ENCODE assay signal across 8 cellular contexts in the genomic region with DNA sequence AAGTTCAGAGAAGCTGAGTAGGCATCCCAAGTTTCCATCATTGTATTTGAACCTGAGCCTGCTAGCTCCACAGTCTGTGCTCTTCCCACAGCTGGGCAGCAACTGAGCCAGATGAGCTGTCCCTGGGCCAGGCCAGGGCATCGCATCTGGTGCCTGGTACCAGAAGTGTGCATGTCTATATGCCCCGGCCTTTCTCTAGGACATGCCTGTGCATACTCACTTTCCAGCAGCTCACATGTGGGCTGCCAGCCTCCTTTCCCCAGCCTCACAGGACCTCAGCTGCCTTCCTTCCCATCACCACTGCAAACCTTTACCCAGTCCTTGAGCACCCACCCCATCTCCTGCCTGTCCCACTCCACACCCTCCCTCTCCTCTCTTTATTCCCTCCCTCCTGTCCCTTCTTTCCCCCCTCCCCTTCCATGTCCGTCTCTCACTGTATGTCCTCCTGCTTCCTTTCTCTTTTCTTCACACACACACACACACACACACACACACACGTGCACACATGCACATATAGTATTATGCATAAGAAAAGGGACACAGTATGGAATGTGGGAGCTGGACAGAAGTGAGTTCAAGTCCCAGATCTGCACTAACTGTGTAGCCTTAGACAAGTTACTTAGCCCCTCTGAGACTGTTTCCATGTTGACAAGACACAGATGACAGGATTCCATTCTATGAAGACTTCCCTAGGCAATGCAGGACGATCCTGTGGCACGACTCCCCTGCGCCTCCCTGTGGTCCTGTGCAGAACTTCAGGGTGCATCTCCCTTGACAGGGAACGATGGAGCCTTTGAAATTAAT. TPM values are rescaled to one million over a fixed set of nuclear protein-coding genes. Genes with fewer than 3 reads are reported as not detected.
DNase-seq lines count a peak whose midpoint lies in the region; ATAC-seq and TF ChIP-seq lines count a peak whose summit lies in the region.

No MANE protein-coding gene starts in this region.

- DNase-seq in DMS53 (lab: John Stamatoyannopoulos, UW) = peak; percentile 85
- peak; percentile 77 for DNase-seq in GM20000 (ENCODE audit: low spot score)
- peak; percentile 34 for DNase-seq in RPMI7951 (ENCODE audit: low read depth)
- DNase-seq in activated gamma-delta T cell treated with Interleukin-2 at 50 U/mL for 16 hours = peak; percentile 79
- peak; percentile 60 to 93 (median 83) for DNase-seq in head of caudate nucleus
- DNase-seq in psoas muscle = no peak
- no peak for DNase-seq in dedifferentiated amniotic fluid mesenchymal stem cell (ENCODE audit: extremely low spot score)

- no peaks in the 10 kb centered on the region for H3K36me3 ChIP-seq in psoas muscle (ENCODE audit: insufficient read depth in 1 of 2, low read depth in 1 of 2)

- no peaks in the 10 kb centered on the region for H3K4me1 ChIP-seq in psoas muscle

- ATAC-seq in HG03571 (IDR thresholded peaks at IDR 0.05; ENCODE audit: unreplicated experiment) (peak; percentile 76), psoas muscle (no peak)

- WGBS in psoas muscle, 3 donors = 23 to 30% (median 28%) methylated on average over 8 of the region's 8 CpGs

- intact Hi-C loops in head of caudate nucleus (cut with DNase I) (loop anchor here (2.0 kb wide), 1 partner anchor 66 kb away; a partner anchor contains a TSS), psoas muscle (cut with DNase I) (no loop called here)

- TF ChIP-seq CTCF in GM20000 (IDR thresholded peaks at IDR 0.05; ENCODE audit: extremely low read depth, missing control alignments) (peak; percentile 89), psoas muscle (IDR thresholded peaks at IDR 0.05) (peak; percentile 22)

- H3K27ac ChIP-seq in psoas muscle = no peak overlapping the region

- H3K27me3 ChIP-seq in psoas muscle (ENCODE audit: insufficient read depth in 3 of 3, low read length in 2 of 3) = peaks cover 0 to 2% (median 0%) of the 10 kb centered on the region in 3 donors

- no peaks in the 10 kb centered on the region for H3K9me3 ChIP-seq in psoas muscle

- no peak overlapping the region for H3K4me3 ChIP-seq in psoas muscle

RNA-seq across cellular contexts. Expression of a gene that starts 10.9 kb away (rescaled TPM):
- total RNA-seq in RPMI7951 (2014; rRNA removed; shearing (Covaris generic)) = not detected in 2 replicates
- total RNA-seq in psoas muscle = under 1 TPM in 1 of 4 donors, not detected in 3; 0.37 TPM
- polyA plus RNA-seq in psoas muscle = under 1 TPM in 1 of 3 donors, not detected in 2; 0.03 TPM

RNA-seq across cellular contexts. Expression of a gene that starts 20.1 kb away (rescaled TPM):
- total RNA-seq in RPMI7951 (2014; rRNA removed; shearing (Covaris generic)) = not detected in 2 replicates
- total RNA-seq in psoas muscle = not detected
- polyA plus RNA-seq in psoas muscle = not detected

RNA-seq across cellular contexts. Expression of a gene that starts 31.6 kb away (rescaled TPM):
- not detected in 2 replicates for total RNA-seq in RPMI7951 (2014; rRNA removed; shearing (Covaris generic))
- total RNA-seq in psoas muscle = not detected
- under 1 TPM in 2 of 3 donors, not detected in 1; 0.09 to 0.15 TPM for polyA plus RNA-seq in psoas muscle

RNA-seq across cellular contexts. Expression of a gene that starts 36.1 kb away (rescaled TPM):
- total RNA-seq in RPMI7951 (2014; rRNA removed; shearing (Covaris generic)) = not detected in 2 replicates
- not detected for total RNA-seq in psoas muscle
- polyA plus RNA-seq in psoas muscle = not detected

RNA-seq across cellular contexts. Expression of a gene that starts 39.6 kb away (rescaled TPM):
- not detected in 2 replicates for total RNA-seq in RPMI7951 (2014; rRNA removed; shearing (Covaris generic))
- not detected for total RNA-seq in psoas muscle
- under 1 TPM; 0.10 to 0.28 (median 0.25) TPM for polyA plus RNA-seq in psoas muscle

Comparison
In these comparisons a context has a peak if more than half of its experiments do, and no peak if none do; other contexts are left out.
1. DNase-seq: peak in DMS53 (single experiment), GM20000 (single experiment), RPMI7951 (single experiment), activated gamma-delta T cell treated with Interleukin-2 at 50 U/mL for 16 hours (single experiment) and head of caudate nucleus (42 of 42); none in psoas muscle (0 of 2) and dedifferentiated amniotic fluid mesenchymal stem cell (single experiment).